In the genomic region with DNA sequence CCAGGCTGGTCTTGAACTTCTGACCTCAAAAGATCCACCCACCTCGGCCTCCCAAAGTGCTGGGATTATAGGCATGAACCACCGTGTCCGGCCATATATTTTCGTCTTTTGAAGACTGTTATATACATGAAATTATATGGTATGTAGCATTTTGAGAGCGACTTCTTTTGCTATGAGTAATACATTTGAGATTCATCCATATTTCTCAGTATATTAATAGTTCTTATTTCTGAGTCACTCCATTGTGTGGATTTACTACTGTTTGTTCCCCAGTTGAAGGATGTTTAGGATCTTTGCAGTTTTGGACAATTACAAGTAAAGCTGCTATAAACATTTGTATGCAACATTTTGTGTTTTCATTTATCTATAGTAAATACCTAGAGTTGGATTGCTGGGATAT, we compare ENCODE assay signal across 16 cellular contexts. TPM values are rescaled to one million over a fixed set of nuclear protein-coding genes. Genes with fewer than 3 reads are reported as not detected.
DNase-seq lines count a peak whose midpoint lies in the region; ATAC-seq and TF ChIP-seq lines count a peak whose summit lies in the region.
"Had no signal": no experiment of that assay in that cellular context is flagged by ENCODE, and none has a peak within 500 bp of the region (broad histone marks: within the 10 kb centered on the region; RNA-seq: fewer than 3 reads in every experiment).

No MANE protein-coding gene starts in this region.

- DNase-seq in EH (ENCODE audit: low read depth) (peak; percentile 1), HCEC 1CT (peak; percentile 49), fibroblast of the aortic adventitia (ENCODE audit: low read depth) (peak; percentile 8), vagina (ENCODE audit: extremely low spot score in 2 of 2) (no peak), germinal center (ENCODE audit: low spot score) (no peak), posterior vena cava (ENCODE audit: low spot score) (no peak)
- DNase-seq: Caco-2; CD4-positive, alpha-beta T cell; NCI-H1436; NCI-H2029; NCI-H345; NCI-H526; PC-9; SJCRH30 had no signal

- H3K27me3 ChIP-seq in vagina = no peaks in the 10 kb centered on the region
- H3K27me3 ChIP-seq: SJCRH30 had no signal

- peaks cover 0 to 18% of the 10 kb centered on the region in 2 donors for H3K36me3 ChIP-seq in vagina
- H3K36me3 ChIP-seq: SJCRH30 had no signal

- ATAC-seq in SK-N-SH treated with all-trans-retinoic acid at 6 μM for 48 hours (peak; percentile 65), HG03135 (IDR thresholded peaks at IDR 0.05; ENCODE audit: unreplicated experiment) (no peak)

- H3K9me3 ChIP-seq in vagina = no peaks in the 10 kb centered on the region
- H3K9me3 ChIP-seq: Caco-2, SJCRH30 had no signal

- TF ChIP-seq CTCF in fibroblast of the aortic adventitia (IDR thresholded peaks at IDR 0.05; ENCODE audit: insufficient read depth, low read length) (no peak), vagina (IDR thresholded peaks at IDR 0.05) (no peak)

- TF ChIP-seq POLR2A in vagina (IDR thresholded peaks at IDR 0.05) = no peak

- intact Hi-C loops in vagina (cut with DNase I) (no loop called here), posterior vena cava (cut with DNase I) (no loop called here)

- H3K4me1 ChIP-seq in vagina = no peaks in the 10 kb centered on the region
- H3K4me1 ChIP-seq: Caco-2, SJCRH30 had no signal

- no peak overlapping the region for H3K27ac ChIP-seq in vagina
- H3K27ac ChIP-seq: PC-9, SJCRH30 had no signal

- no peak overlapping the region for H3K4me3 ChIP-seq in fibroblast of the aortic adventitia (ENCODE audit: low read depth, low read length)
- H3K4me3 ChIP-seq in vagina = no peak overlapping the region
- H3K4me3 ChIP-seq: PC-9, SJCRH30 had no signal

TF ChIP-seq in SK-N-SH treated with all-trans-retinoic acid at 6 μM for 48 hours, 23 proteins besides CTCF, POLR2A, EP300 and RAD21:
- no peak for TF ChIP-seq POU6F1 (CRISPR knock-in tag; IDR thresholded peaks at IDR 0.05; ENCODE audit: borderline replicate concordance, low read depth)
- TF ChIP-seq, protein P1, sequence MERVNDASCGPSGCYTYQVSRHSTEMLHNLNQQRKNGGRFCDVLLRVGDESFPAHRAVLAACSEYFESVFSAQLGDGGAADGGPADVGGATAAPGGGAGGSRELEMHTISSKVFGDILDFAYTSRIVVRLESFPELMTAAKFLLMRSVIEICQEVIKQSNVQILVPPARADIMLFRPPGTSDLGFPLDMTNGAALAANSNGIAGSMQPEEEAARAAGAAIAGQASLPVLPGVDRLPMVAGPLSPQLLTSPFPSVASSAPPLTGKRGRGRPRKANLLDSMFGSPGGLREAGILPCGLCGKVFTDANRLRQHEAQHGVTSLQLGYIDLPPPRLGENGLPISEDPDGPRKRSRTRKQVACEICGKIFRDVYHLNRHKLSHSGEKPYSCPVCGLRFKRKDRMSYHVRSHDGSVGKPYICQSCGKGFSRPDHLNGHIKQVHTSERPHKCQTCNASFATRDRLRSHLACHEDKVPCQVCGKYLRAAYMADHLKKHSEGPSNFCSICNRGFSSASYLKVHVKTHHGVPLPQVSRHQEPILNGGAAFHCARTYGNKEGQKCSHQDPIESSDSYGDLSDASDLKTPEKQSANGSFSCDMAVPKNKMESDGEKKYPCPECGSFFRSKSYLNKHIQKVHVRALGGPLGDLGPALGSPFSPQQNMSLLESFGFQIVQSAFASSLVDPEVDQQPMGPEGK (CRISPR knock-in tag; IDR thresholded peaks at IDR 0.05; ENCODE audit: borderline replicate concordance) = no peak
- TF ChIP-seq GLIS3 (CRISPR knock-in tag; IDR thresholded peaks at IDR 0.05) = no peak
- no peak for TF ChIP-seq ESRRG (CRISPR knock-in tag; IDR thresholded peaks at IDR 0.05)
- TF ChIP-seq OSR1 (CRISPR knock-in tag; IDR thresholded peaks at IDR 0.05) = no peak
- no peak for TF ChIP-seq CSDC2 (CRISPR knock-in tag; IDR thresholded peaks at IDR 0.05)
- TF ChIP-seq BACH2 (CRISPR knock-in tag; IDR thresholded peaks at IDR 0.05; ENCODE audit: borderline replicate concordance) = no peak
- no peak for TF ChIP-seq ZNF8 (CRISPR knock-in tag; IDR thresholded peaks at IDR 0.05)
- no peak for TF ChIP-seq ISL1 (CRISPR knock-in tag; IDR thresholded peaks at IDR 0.05)
- TF ChIP-seq ZFP3 (CRISPR knock-in tag; IDR thresholded peaks at IDR 0.05) = no peak
- no peak for TF ChIP-seq ARNTL (CRISPR knock-in tag; IDR thresholded peaks at IDR 0.05; ENCODE audit: borderline replicate concordance, low read depth)
- TF ChIP-seq ZNF70 (CRISPR knock-in tag; IDR thresholded peaks at IDR 0.05) = no peak
- no peak for TF ChIP-seq TCF4 (CRISPR knock-in tag; IDR thresholded peaks at IDR 0.05; ENCODE audit: borderline replicate concordance)
- no peak for TF ChIP-seq SNAI2 (CRISPR knock-in tag; IDR thresholded peaks at IDR 0.05)
- TF ChIP-seq ZFP30 (CRISPR knock-in tag; IDR thresholded peaks at IDR 0.05) = no peak
- TF ChIP-seq ZNF565 (CRISPR knock-in tag; conservative IDR thresholded peaks at IDR 0.05; ENCODE audit: low read depth) = no peak
TF ChIP-seq in SK-N-SH treated with all-trans-retinoic acid at 6 μM for 48 hours: peak in this region for 0.

RNA-seq across cellular contexts. Expression of gene GNL3L, which starts 34.9 kb away (rescaled TPM):
- 27.1 and 46.3 TPM in 2 replicates for total RNA-seq in fibroblast of the aortic adventitia (ENCODE audit: low replicate concordance)
- total RNA-seq in vagina = 25.3 TPM
- 10 to 100 TPM; 26.3 to 28.5 TPM for total RNA-seq in posterior vena cava

Comparison
In these comparisons a context has a peak if more than half of its experiments do, and no peak if none do; other contexts are left out.
1. DNase-seq: peak in EH (single experiment), HCEC 1CT (single experiment) and fibroblast of the aortic adventitia (single experiment); none in vagina (0 of 2), germinal center (single experiment) and posterior vena cava (single experiment).